In genomic region chr12:115426732-115427131, GRCh38 we compare ENCODE assay signal across 16 cellular contexts.
DNase-seq lines count a peak whose midpoint lies in the region; FAIRE-seq and TF ChIP-seq lines count a peak whose summit lies in the region.
"Had no signal": no experiment of that assay in that cellular context is flagged by ENCODE, and none has a peak within 500 bp of the region (broad histone marks: within the 10 kb centered on the region; RNA-seq: fewer than 3 reads in every experiment).

No MANE protein-coding gene starts in this region.

- H3K79me2 ChIP-seq in smooth muscle cell (ENCODE audit: low read depth) = no peaks in the 10 kb centered on the region

- no peak for TF ChIP-seq CTCF in foreskin fibroblast (IDR thresholded peaks at IDR 0.05; ENCODE audit: low read depth, low read length)
- no peak for TF ChIP-seq CTCF in smooth muscle cell (IDR thresholded peaks at IDR 0.05; ENCODE audit: borderline replicate concordance, insufficient read depth, poor library complexity, severe bottlenecking)

- no peak for TF ChIP-seq POLR2A in H54 (IDR thresholded peaks at IDR 0.05; ENCODE audit: low read depth, low read length)

- FAIRE-seq in H54 (lab: Jason Lieb, UNC) = no peak
- FAIRE-seq: GM12892, GM18507 had no signal

- DNase-seq in NCI-H748 (lab: John Stamatoyannopoulos, UW; ENCODE audit: unreplicated experiment) (peak; percentile 71), NCI-H748 treated with DMSO at 0.1 percent for 48 hours (lab: John Stamatoyannopoulos, UW) (no peak), NCI-H69 (lab: John Stamatoyannopoulos, UW) (peak; percentile 54), islet precursor cell (peak; percentile 54), H54 (ENCODE audit: insufficient read length, low spot score) (no peak), foreskin fibroblast (no peak), smooth muscle cell (lab: John Stamatoyannopoulos, UW; ENCODE audit: unreplicated experiment) (no peak)
- DNase-seq: CD8-positive, alpha-beta memory T cell; COR-L47; GDM1; GM23248; HCEC 1CT; HFFc6 had no signal

- no peaks in the 10 kb centered on the region for H3K27me3 ChIP-seq in smooth muscle cell (ENCODE audit: low read depth)
- H3K27me3 ChIP-seq: BLaER1 treated with 17β-estradiol and CSF1 and Interleukin-3, amounts not matched to agents 10 nM and 100 nM had no signal

- no peak overlapping the region for H3K9ac ChIP-seq in smooth muscle cell (ENCODE audit: low read depth)
- H3K9ac ChIP-seq: BLaER1 treated with 17β-estradiol and CSF1 and Interleukin-3, amounts not matched to agents 10 nM and 100 nM; GM23248 had no signal

- no peak overlapping the region for H3K4me2 ChIP-seq in smooth muscle cell
- H3K4me2 ChIP-seq: BLaER1 treated with 17β-estradiol and CSF1 and Interleukin-3, amounts not matched to agents 10 nM and 100 nM had no signal

- H3K36me3 ChIP-seq in smooth muscle cell (ENCODE audit: low read depth) = no peaks in the 10 kb centered on the region
- H3K36me3 ChIP-seq: BLaER1 treated with 17β-estradiol and CSF1 and Interleukin-3, amounts not matched to agents 10 nM and 100 nM had no signal

- no peaks in the 10 kb centered on the region for H4K20me1 ChIP-seq in smooth muscle cell (ENCODE audit: low read depth)
- H4K20me1 ChIP-seq: BLaER1 treated with 17β-estradiol and CSF1 and Interleukin-3, amounts not matched to agents 10 nM and 100 nM had no signal

- no peak overlapping the region for H3K27ac ChIP-seq in smooth muscle cell (ENCODE audit: low read depth)
- H3K27ac ChIP-seq: BLaER1 treated with 17β-estradiol and CSF1 and Interleukin-3, amounts not matched to agents 10 nM and 100 nM; GM23248 had no signal

- H2AFZ ChIP-seq in smooth muscle cell (ENCODE audit: low read depth) = no peak overlapping the region
- H2AFZ ChIP-seq: GM23248 had no signal

- no peaks in the 10 kb centered on the region for H3K9me3 ChIP-seq in smooth muscle cell (replicated peaks; ENCODE audit: low read depth)

- no peaks in the 10 kb centered on the region for H3F3A ChIP-seq in smooth muscle cell (ENCODE audit: low read depth)

- H3K4me3 ChIP-seq in foreskin fibroblast (ENCODE audit: low read depth in 1 of 2, low read length in 2 of 2) (no peak overlapping the region), smooth muscle cell (no peak overlapping the region)
- H3K4me3 ChIP-seq: BLaER1 treated with 17β-estradiol and CSF1 and Interleukin-3, amounts not matched to agents 10 nM and 100 nM; GM23248 had no signal

- no peaks in the 10 kb centered on the region for H3K4me1 ChIP-seq in smooth muscle cell (ENCODE audit: low read depth)

Comparison
In these comparisons a context has a peak if more than half of its experiments do, and no peak if none do; other contexts are left out.
1. DNase-seq: peak in NCI-H748 (single experiment), NCI-H69 (single experiment) and islet precursor cell (single experiment); none in NCI-H748 treated with DMSO at 0.1 percent for 48 hours (single experiment), H54 (single experiment), foreskin fibroblast (0 of 2) and smooth muscle cell (single experiment).